Comparison of ENCODE assay signal across 1 cellular context in the genomic region with DNA sequence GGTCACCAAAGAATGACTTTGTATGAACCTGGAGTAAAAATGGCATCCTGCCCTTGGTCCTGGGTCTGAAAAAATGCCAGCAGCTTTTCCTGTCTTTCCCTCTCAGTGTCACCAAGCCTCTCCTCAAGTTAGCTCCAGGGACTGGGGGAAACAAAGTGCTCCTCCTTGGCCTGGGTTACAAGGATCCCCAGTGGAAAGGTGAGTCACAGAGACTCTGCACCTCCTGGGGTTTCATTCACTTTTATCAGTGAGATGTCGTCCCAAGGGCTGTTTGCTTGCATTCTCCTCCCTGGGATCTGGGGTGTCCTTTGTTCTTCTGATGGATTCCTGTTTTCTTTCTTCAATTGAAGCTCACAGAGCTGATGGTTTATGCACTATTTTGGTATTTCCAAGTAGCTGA.
TF ChIP-seq lines count a peak whose summit lies in the region.

No MANE protein-coding gene starts in this region.

TF ChIP-seq in H1, 55 proteins besides CTCF, POLR2A, EP300 and RAD21:
- TF ChIP-seq, protein P1, sequence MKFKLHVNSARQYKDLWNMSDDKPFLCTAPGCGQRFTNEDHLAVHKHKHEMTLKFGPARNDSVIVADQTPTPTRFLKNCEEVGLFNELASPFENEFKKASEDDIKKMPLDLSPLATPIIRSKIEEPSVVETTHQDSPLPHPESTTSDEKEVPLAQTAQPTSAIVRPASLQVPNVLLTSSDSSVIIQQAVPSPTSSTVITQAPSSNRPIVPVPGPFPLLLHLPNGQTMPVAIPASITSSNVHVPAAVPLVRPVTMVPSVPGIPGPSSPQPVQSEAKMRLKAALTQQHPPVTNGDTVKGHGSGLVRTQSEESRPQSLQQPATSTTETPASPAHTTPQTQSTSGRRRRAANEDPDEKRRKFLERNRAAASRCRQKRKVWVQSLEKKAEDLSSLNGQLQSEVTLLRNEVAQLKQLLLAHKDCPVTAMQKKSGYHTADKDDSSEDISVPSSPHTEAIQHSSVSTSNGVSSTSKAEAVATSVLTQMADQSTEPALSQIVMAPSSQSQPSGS (IDR thresholded peaks at IDR 0.05; ENCODE audit: low read length), result peak; percentile 79; the same call in 1 of the 2 replicates
- TF ChIP-seq, protein P2, sequence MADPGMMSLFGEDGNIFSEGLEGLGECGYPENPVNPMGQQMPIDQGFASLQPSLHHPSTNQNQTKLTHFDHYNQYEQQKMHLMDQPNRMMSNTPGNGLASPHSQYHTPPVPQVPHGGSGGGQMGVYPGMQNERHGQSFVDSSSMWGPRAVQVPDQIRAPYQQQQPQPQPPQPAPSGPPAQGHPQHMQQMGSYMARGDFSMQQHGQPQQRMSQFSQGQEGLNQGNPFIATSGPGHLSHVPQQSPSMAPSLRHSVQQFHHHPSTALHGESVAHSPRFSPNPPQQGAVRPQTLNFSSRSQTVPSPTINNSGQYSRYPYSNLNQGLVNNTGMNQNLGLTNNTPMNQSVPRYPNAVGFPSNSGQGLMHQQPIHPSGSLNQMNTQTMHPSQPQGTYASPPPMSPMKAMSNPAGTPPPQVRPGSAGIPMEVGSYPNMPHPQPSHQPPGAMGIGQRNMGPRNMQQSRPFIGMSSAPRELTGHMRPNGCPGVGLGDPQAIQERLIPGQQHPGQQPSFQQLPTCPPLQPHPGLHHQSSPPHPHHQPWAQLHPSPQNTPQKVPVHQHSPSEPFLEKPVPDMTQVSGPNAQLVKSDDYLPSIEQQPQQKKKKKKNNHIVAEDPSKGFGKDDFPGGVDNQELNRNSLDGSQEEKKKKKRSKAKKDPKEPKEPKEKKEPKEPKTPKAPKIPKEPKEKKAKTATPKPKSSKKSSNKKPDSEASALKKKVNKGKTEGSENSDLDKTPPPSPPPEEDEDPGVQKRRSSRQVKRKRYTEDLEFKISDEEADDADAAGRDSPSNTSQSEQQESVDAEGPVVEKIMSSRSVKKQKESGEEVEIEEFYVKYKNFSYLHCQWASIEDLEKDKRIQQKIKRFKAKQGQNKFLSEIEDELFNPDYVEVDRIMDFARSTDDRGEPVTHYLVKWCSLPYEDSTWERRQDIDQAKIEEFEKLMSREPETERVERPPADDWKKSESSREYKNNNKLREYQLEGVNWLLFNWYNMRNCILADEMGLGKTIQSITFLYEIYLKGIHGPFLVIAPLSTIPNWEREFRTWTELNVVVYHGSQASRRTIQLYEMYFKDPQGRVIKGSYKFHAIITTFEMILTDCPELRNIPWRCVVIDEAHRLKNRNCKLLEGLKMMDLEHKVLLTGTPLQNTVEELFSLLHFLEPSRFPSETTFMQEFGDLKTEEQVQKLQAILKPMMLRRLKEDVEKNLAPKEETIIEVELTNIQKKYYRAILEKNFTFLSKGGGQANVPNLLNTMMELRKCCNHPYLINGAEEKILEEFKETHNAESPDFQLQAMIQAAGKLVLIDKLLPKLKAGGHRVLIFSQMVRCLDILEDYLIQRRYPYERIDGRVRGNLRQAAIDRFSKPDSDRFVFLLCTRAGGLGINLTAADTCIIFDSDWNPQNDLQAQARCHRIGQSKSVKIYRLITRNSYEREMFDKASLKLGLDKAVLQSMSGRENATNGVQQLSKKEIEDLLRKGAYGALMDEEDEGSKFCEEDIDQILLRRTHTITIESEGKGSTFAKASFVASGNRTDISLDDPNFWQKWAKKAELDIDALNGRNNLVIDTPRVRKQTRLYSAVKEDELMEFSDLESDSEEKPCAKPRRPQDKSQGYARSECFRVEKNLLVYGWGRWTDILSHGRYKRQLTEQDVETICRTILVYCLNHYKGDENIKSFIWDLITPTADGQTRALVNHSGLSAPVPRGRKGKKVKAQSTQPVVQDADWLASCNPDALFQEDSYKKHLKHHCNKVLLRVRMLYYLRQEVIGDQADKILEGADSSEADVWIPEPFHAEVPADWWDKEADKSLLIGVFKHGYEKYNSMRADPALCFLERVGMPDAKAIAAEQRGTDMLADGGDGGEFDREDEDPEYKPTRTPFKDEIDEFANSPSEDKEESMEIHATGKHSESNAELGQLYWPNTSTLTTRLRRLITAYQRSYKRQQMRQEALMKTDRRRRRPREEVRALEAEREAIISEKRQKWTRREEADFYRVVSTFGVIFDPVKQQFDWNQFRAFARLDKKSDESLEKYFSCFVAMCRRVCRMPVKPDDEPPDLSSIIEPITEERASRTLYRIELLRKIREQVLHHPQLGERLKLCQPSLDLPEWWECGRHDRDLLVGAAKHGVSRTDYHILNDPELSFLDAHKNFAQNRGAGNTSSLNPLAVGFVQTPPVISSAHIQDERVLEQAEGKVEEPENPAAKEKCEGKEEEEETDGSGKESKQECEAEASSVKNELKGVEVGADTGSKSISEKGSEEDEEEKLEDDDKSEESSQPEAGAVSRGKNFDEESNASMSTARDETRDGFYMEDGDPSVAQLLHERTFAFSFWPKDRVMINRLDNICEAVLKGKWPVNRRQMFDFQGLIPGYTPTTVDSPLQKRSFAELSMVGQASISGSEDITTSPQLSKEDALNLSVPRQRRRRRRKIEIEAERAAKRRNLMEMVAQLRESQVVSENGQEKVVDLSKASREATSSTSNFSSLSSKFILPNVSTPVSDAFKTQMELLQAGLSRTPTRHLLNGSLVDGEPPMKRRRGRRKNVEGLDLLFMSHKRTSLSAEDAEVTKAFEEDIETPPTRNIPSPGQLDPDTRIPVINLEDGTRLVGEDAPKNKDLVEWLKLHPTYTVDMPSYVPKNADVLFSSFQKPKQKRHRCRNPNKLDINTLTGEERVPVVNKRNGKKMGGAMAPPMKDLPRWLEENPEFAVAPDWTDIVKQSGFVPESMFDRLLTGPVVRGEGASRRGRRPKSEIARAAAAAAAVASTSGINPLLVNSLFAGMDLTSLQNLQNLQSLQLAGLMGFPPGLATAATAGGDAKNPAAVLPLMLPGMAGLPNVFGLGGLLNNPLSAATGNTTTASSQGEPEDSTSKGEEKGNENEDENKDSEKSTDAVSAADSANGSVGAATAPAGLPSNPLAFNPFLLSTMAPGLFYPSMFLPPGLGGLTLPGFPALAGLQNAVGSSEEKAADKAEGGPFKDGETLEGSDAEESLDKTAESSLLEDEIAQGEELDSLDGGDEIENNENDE (IDR thresholded peaks at IDR 0.05; ENCODE audit: insufficient replicate concordance, low read length), result peak; percentile 53
- TF ChIP-seq BACH1 (IDR thresholded peaks at IDR 0.05; ENCODE audit: low read length) (0 out of 2 replicates have a peak, but pooled peaks have one; percentile 32), ASH2L (IDR thresholded peaks at IDR 0.05; ENCODE audit: low read length) (peak; percentile 48), CHD2 (IDR thresholded peaks at IDR 0.05; ENCODE audit: low read length) (no peak), TBP (IDR thresholded peaks at IDR 0.05; ENCODE audit: low read depth, low read length) (peak; percentile 39; the same call in 1 of the 2 replicates), PHF8 (conservative IDR thresholded peaks at IDR 0.05; ENCODE audit: low read depth, low read length) (no peak), TAF7 (optimal IDR thresholded peaks at IDR 0.05; ENCODE audit: borderline replicate concordance, low read depth, low read length) (peak; percentile 40), TEAD4 (IDR thresholded peaks at IDR 0.05; ENCODE audit: low read depth, low read length) (peak; percentile 64; the same call in 1 of the 2 replicates), NANOG (IDR thresholded peaks at IDR 0.05; ENCODE audit: insufficient read depth, low read depth, low read length, poor library complexity, severe bottlenecking) (peak; percentile 54), EZH2 (IDR thresholded peaks at IDR 0.05; ENCODE audit: low read depth, low read length, severe bottlenecking) (no peak), SUZ12 (IDR thresholded peaks at IDR 0.05; ENCODE audit: low read length) (no peak), SIX5 (IDR thresholded peaks at IDR 0.05; ENCODE audit: low read depth, low read length) (no peak), CREB1 (IDR thresholded peaks at IDR 0.05) (no peak), CBX5 (IDR thresholded peaks at IDR 0.05; ENCODE audit: low read depth, low read length) (no peak), SP4 (IDR thresholded peaks at IDR 0.05; ENCODE audit: low read length) (no peak), SP2 (IDR thresholded peaks at IDR 0.05; ENCODE audit: low read length) (no peak), BRCA1 (IDR thresholded peaks at IDR 0.05; ENCODE audit: low read depth, low read length) (no peak), SAP30 (IDR thresholded peaks at IDR 0.05; ENCODE audit: insufficient read depth, insufficient replicate concordance, low read length) (no peak), SP1 (IDR thresholded peaks at IDR 0.05; ENCODE audit: low read depth, low read length) (0 out of 2 replicates have a peak, but pooled peaks have one; percentile 30), JUND (IDR thresholded peaks at IDR 0.05; ENCODE audit: low read length) (peak; percentile 93), SRF (IDR thresholded peaks at IDR 0.05; ENCODE audit: low read depth, low read length) (no peak), YY1 (IDR thresholded peaks at IDR 0.05; ENCODE audit: low read depth, low read length) (peak; percentile 62; the same call in 1 of the 2 replicates), HDAC2 (IDR thresholded peaks at IDR 0.05; ENCODE audit: borderline replicate concordance in 1 of 2, low read depth in 2 of 2, low read length in 2 of 2) (peak; percentile 81 to 88), RXRA (IDR thresholded peaks at IDR 0.05; ENCODE audit: insufficient read depth, low read depth, low read length) (no peak)
- TF ChIP-seq, protein P3, sequence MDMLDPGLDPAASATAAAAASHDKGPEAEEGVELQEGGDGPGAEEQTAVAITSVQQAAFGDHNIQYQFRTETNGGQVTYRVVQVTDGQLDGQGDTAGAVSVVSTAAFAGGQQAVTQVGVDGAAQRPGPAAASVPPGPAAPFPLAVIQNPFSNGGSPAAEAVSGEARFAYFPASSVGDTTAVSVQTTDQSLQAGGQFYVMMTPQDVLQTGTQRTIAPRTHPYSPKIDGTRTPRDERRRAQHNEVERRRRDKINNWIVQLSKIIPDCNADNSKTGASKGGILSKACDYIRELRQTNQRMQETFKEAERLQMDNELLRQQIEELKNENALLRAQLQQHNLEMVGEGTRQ (IDR thresholded peaks at IDR 0.05; ENCODE audit: low read length), result no peak
